In genomic region chr11:63670738-63671321, GRCh38 we compare ENCODE assay signal across 8 cellular contexts. TPM values are rescaled to one million over a fixed set of nuclear protein-coding genes. Genes with fewer than 3 reads are reported as not detected.
DNase-seq lines count a peak whose midpoint lies in the region; ATAC-seq and TF ChIP-seq lines count a peak whose summit lies in the region.

No MANE protein-coding gene starts in this region.

- H3K27ac ChIP-seq in AG04450 (ENCODE audit: low read depth, low read length) (peak overlapping the region; percentile 77), upper lobe of right lung (peak overlapping the region; percentile 95)

- H3K4me1 ChIP-seq in upper lobe of right lung: peaks cover 38% of the 10 kb centered on the region

- H3K36me3 Mint-ChIP-seq in activated T-helper 1 cell treated with anti-CD3 and anti-CD28 coated beads, Interleukin-12 subunit alpha, Interleukin-12 subunit beta, Interleukin-2, Interleukin-4 antibody, amounts not matched to agents 30 ng/mL and 10 ng/mL and 1 ng/mL, durations not matched to agents 14 hours and 24 hours and 36 hours (ENCODE audit: low read depth): peaks cover 16% of the 10 kb centered on the region
- H3K36me3 Mint-ChIP-seq in naive thymus-derived CD8-positive, alpha-beta T cell: peaks cover 0 to 3% (median 0%) of the 10 kb centered on the region in 3 donors

- H3K9me3 Mint-ChIP-seq in activated T-helper 1 cell treated with anti-CD3 and anti-CD28 coated beads, Interleukin-12 subunit alpha, Interleukin-12 subunit beta, Interleukin-2, Interleukin-4 antibody, amounts not matched to agents 30 ng/mL and 10 ng/mL and 1 ng/mL, durations not matched to agents 14 hours and 24 hours and 36 hours: no peaks in the 10 kb centered on the region
- H3K9me3 Mint-ChIP-seq in naive thymus-derived CD8-positive, alpha-beta T cell: no peaks in the 10 kb centered on the region

- peak overlapping the region; percentile 82 for H3K4me3 ChIP-seq in AG04450 (ENCODE audit: low read depth, low read length)
- H3K4me3 ChIP-seq in GM12875 (ENCODE audit: low read depth, low read length): peak overlapping the region; percentile 76
- peak overlapping the region; percentile 78 for H3K4me3 ChIP-seq in fibroblast of mammary gland (ENCODE audit: control insufficient read depth, low read depth, low read length)
- H3K4me3 ChIP-seq in upper lobe of right lung: peak overlapping the region; percentile 66

- peak overlapping the region; percentile 81 for H3K27ac Mint-ChIP-seq in activated T-helper 1 cell treated with anti-CD3 and anti-CD28 coated beads, Interleukin-12 subunit alpha, Interleukin-12 subunit beta, Interleukin-2, Interleukin-4 antibody, amounts not matched to agents 30 ng/mL and 10 ng/mL and 1 ng/mL, durations not matched to agents 14 hours and 24 hours and 36 hours
- H3K27ac Mint-ChIP-seq in naive thymus-derived CD8-positive, alpha-beta T cell: peak overlapping the region; percentile 5 to 91 (median 85)

- no peaks in the 10 kb centered on the region for H3K36me3 ChIP-seq in upper lobe of right lung

- intact Hi-C loops in activated T-helper 1 cell treated with anti-CD3 and anti-CD28 coated beads, Interleukin-12 subunit alpha, Interleukin-12 subunit beta, Interleukin-2, Interleukin-4 antibody, amounts not matched to agents 30 ng/mL and 10 ng/mL and 1 ng/mL, durations not matched to agents 14 hours and 24 hours and 36 hours (cut with micrococcal nuclease): loop anchor here (1.0 to 5.0 kb wide), 5 partner anchors 10 to 1119 kb away; partner anchors contain the start of gene RTN3
- intact Hi-C loops in upper lobe of right lung (cut with DNase I): no loop called here

- H3K27me3 ChIP-seq in AG04450 (ENCODE audit: control insufficient read depth, insufficient read depth, low read length) (no peaks in the 10 kb centered on the region), upper lobe of right lung (no peaks in the 10 kb centered on the region)

- H3K4me1 Mint-ChIP-seq in activated T-helper 1 cell treated with anti-CD3 and anti-CD28 coated beads, Interleukin-12 subunit alpha, Interleukin-12 subunit beta, Interleukin-2, Interleukin-4 antibody, amounts not matched to agents 30 ng/mL and 10 ng/mL and 1 ng/mL, durations not matched to agents 14 hours and 24 hours and 36 hours (ENCODE audit: low read depth): peaks cover 25% of the 10 kb centered on the region
- peaks cover 10 to 44% (median 32%) of the 10 kb centered on the region in 4 donors for H3K4me1 Mint-ChIP-seq in naive thymus-derived CD8-positive, alpha-beta T cell

- H3K27me3 Mint-ChIP-seq in activated T-helper 1 cell treated with anti-CD3 and anti-CD28 coated beads, Interleukin-12 subunit alpha, Interleukin-12 subunit beta, Interleukin-2, Interleukin-4 antibody, amounts not matched to agents 30 ng/mL and 10 ng/mL and 1 ng/mL, durations not matched to agents 14 hours and 24 hours and 36 hours (ENCODE audit: insufficient read depth): no peaks in the 10 kb centered on the region
- no peaks in the 10 kb centered on the region for H3K27me3 Mint-ChIP-seq in naive thymus-derived CD8-positive, alpha-beta T cell

- peak overlapping the region; percentile 92 for H3K4me3 Mint-ChIP-seq in activated T-helper 1 cell treated with anti-CD3 and anti-CD28 coated beads, Interleukin-12 subunit alpha, Interleukin-12 subunit beta, Interleukin-2, Interleukin-4 antibody, amounts not matched to agents 30 ng/mL and 10 ng/mL and 1 ng/mL, durations not matched to agents 14 hours and 24 hours and 36 hours
- peak overlapping the region; percentile 83 to 90 (median 86) for H3K4me3 Mint-ChIP-seq in naive thymus-derived CD8-positive, alpha-beta T cell

- no peak for DNase-seq in AG04450 (ENCODE audit: low read depth, low spot score)
- peak; percentile 30 to 81 for DNase-seq in NCI-H526 (lab: John Stamatoyannopoulos, UW)
- DNase-seq in activated T-helper 1 cell treated with anti-CD3 and anti-CD28 coated beads, Interleukin-12 subunit alpha, Interleukin-12 subunit beta, Interleukin-2, Interleukin-4 antibody, amounts not matched to agents 30 ng/mL and 10 ng/mL and 1 ng/mL, durations not matched to agents 14 hours and 24 hours and 36 hours (ENCODE audit: low spot score): peak; percentile 9
- DNase-seq in fibroblast of mammary gland (ENCODE audit: low read depth): no peak
- peak in 6 of 10 donors; percentile 17 to 27 (median 22) for DNase-seq in naive thymus-derived CD8-positive, alpha-beta T cell
- DNase-seq in upper lobe of right lung: peak; percentile 86

- CTCF ChIA-PET in AG04450 (lab: Charles Lee): interaction anchor here (0.5 to 2.3 kb wide), 6 partner anchors 11 to 140 kb away, joined by 3 to 10 read pairs (median 3); partner anchors contain the start of gene RTN3

- peak; percentile 43 for TF ChIP-seq CTCF in AG04450 (IDR thresholded peaks at IDR 0.05; ENCODE audit: low read depth, low read length)
- peak; percentile 46; the same call in 1 of the 2 replicates for TF ChIP-seq CTCF in GM12875 (IDR thresholded peaks at IDR 0.05; ENCODE audit: borderline replicate concordance, insufficient read depth, low read depth, low read length)
- peak; percentile 21 for TF ChIP-seq CTCF in fibroblast of mammary gland (conservative IDR thresholded peaks at IDR 0.05; ENCODE audit: control insufficient read depth, insufficient read depth, low read depth, low read length)
- TF ChIP-seq CTCF in upper lobe of right lung (IDR thresholded peaks at IDR 0.05): peak; percentile 44

- POLR2A ChIA-PET in AG04450 (lab: Yijun Ruan, JAX): interaction anchor here (0.7 to 2.6 kb wide), 2 partner anchors 11 to 93 kb away, joined by 3 to 38 read pairs; partner anchors contain the start of gene RTN3
- POLR2A ChIA-PET in naive thymus-derived CD8-positive, alpha-beta T cell (lab: Charles Lee): interaction anchor here (0.5 to 4.7 kb wide), 16 partner anchors 8 to 789 kb away, joined by 3 to 38 read pairs (median 3); partner anchors contain the start of gene RTN3

- H3K9me3 ChIP-seq in AG04450 (ENCODE audit: control insufficient read depth, insufficient read depth, low read length) (no peaks in the 10 kb centered on the region; the same call in 1 of the 2 replicates), upper lobe of right lung (no peaks in the 10 kb centered on the region)

- ATAC-seq in HG02938 (IDR thresholded peaks at IDR 0.05; ENCODE audit: unreplicated experiment) (peak; percentile 22), upper lobe of right lung (peak; percentile 76)
- peak in 1 of 2 donors; percentile 24 for ATAC-seq in naive thymus-derived CD8-positive, alpha-beta T cell

RNA-seq across cellular contexts. Expression of gene ATL3, which starts 0.3 kb away (rescaled TPM):
- polyA plus RNA-seq in AG04450 (2011; rRNA removed): 41.1 and 52.3 TPM in 2 replicates
- polyA minus RNA-seq in AG04450 (2011; rRNA and poly(A)+ RNA removed): 53.8 and 75.2 TPM in 2 replicates
- total RNA-seq in activated T-helper 1 cell treated with anti-CD3 and anti-CD28 coated beads, Interleukin-12 subunit alpha, Interleukin-12 subunit beta, Interleukin-2, Interleukin-4 antibody, amounts not matched to agents 30 ng/mL and 10 ng/mL and 1 ng/mL, durations not matched to agents 14 hours and 24 hours and 36 hours: 35.6 and 37.0 TPM in 2 replicates
- total RNA-seq in naive thymus-derived CD8-positive, alpha-beta T cell: 10 to 100 TPM; 36.2 to 37.5 TPM
- 10 to 100 TPM; 17.1 to 27.0 (median 19.4) TPM for polyA plus RNA-seq in naive thymus-derived CD8-positive, alpha-beta T cell
- 78.6 TPM for total RNA-seq in upper lobe of right lung

RNA-seq across cellular contexts. Expression of gene RTN3, which starts 10.5 kb away (rescaled TPM):
- 161 and 213 TPM in 2 replicates for polyA plus RNA-seq in AG04450 (2011; rRNA removed)
- polyA minus RNA-seq in AG04450 (2011; rRNA and poly(A)+ RNA removed): 109 and 147 TPM in 2 replicates
- total RNA-seq in activated T-helper 1 cell treated with anti-CD3 and anti-CD28 coated beads, Interleukin-12 subunit alpha, Interleukin-12 subunit beta, Interleukin-2, Interleukin-4 antibody, amounts not matched to agents 30 ng/mL and 10 ng/mL and 1 ng/mL, durations not matched to agents 14 hours and 24 hours and 36 hours: 52.1 and 54.7 TPM in 2 replicates
- total RNA-seq in naive thymus-derived CD8-positive, alpha-beta T cell: 10 to 100 TPM; 39.0 to 41.7 TPM
- 10 to 100 TPM; 28.0 to 43.1 (median 35.9) TPM for polyA plus RNA-seq in naive thymus-derived CD8-positive, alpha-beta T cell
- 116 TPM for total RNA-seq in upper lobe of right lung

RNA-seq across cellular contexts. Expression of gene PLAAT3, which starts 56.6 kb away (rescaled TPM):
- polyA plus RNA-seq in AG04450 (2011; rRNA removed): 8.1 and 11.6 TPM in 2 replicates
- polyA minus RNA-seq in AG04450 (2011; rRNA and poly(A)+ RNA removed): 11.1 and 15.2 TPM in 2 replicates
- 2.3 TPM in 2 replicates for total RNA-seq in activated T-helper 1 cell treated with anti-CD3 and anti-CD28 coated beads, Interleukin-12 subunit alpha, Interleukin-12 subunit beta, Interleukin-2, Interleukin-4 antibody, amounts not matched to agents 30 ng/mL and 10 ng/mL and 1 ng/mL, durations not matched to agents 14 hours and 24 hours and 36 hours
- 1 to 10 TPM; 1.7 to 3.3 TPM for total RNA-seq in naive thymus-derived CD8-positive, alpha-beta T cell
- polyA plus RNA-seq in naive thymus-derived CD8-positive, alpha-beta T cell: 10 to 100 TPM in 1 of 3 donors, 1 to 10 TPM in 2; 7.6 to 28.7 (median 8.6) TPM
- total RNA-seq in upper lobe of right lung: 70.3 TPM

Comparison
In these comparisons a context has a peak if more than half of its experiments do, and no peak if none do; other contexts are left out.
1. DNase-seq: peak in NCI-H526 (2 of 2), activated T-helper 1 cell treated with anti-CD3 and anti-CD28 coated beads, Interleukin-12 subunit alpha, Interleukin-12 subunit beta, Interleukin-2, Interleukin-4 antibody, amounts not matched to agents 30 ng/mL and 10 ng/mL and 1 ng/mL, durations not matched to agents 14 hours and 24 hours and 36 hours (single experiment), naive thymus-derived CD8-positive, alpha-beta T cell (6 of 10) and upper lobe of right lung (single experiment); none in AG04450 (single experiment) and fibroblast of mammary gland (single experiment).
2. RNA of gene PLAAT3, which starts 56.6 kb away (total RNA-seq): 70.3 TPM in upper lobe of right lung (single experiment); 1.7 to 3.3 TPM in naive thymus-derived CD8-positive, alpha-beta T cell and 2.3 TPM in activated T-helper 1 cell treated with anti-CD3 and anti-CD28 coated beads, Interleukin-12 subunit alpha, Interleukin-12 subunit beta, Interleukin-2, Interleukin-4 antibody, amounts not matched to agents 30 ng/mL and 10 ng/mL and 1 ng/mL, durations not matched to agents 14 hours and 24 hours and 36 hours; every median in the first group is over 10 times any median in the second.
3. Peak in every context shown above with its lines, with median percentiles within 50 percentile points of each other: H3K4me3 ChIP-seq and CTCF ChIP-seq.